Comparison of ENCODE assay signal across 10 cellular contexts in genomic region chr16:81738831-81739496, GRCh38. TPM values are rescaled to one million over a fixed set of nuclear protein-coding genes. Genes with fewer than 3 reads are reported as not detected.
DNase-seq lines count a peak whose midpoint lies in the region; ATAC-seq and TF ChIP-seq lines count a peak whose summit lies in the region.
"Had no signal": no experiment of that assay in that cellular context is flagged by ENCODE, and none has a peak within 500 bp of the region (broad histone marks: within the 10 kb centered on the region; RNA-seq: fewer than 3 reads in every experiment).

No MANE protein-coding gene starts in this region.

- no peak for TF ChIP-seq CTCF in OCI-LY7 (conservative IDR thresholded peaks at IDR 0.05; ENCODE audit: low read length)

- ATAC-seq in GM21447 (IDR thresholded peaks at IDR 0.05; ENCODE audit: unreplicated experiment) (peak; percentile 48), left colon (no peak), HG02571 (IDR thresholded peaks at IDR 0.05; ENCODE audit: unreplicated experiment) (no peak)

- no peaks in the 10 kb centered on the region for H3K9me2 ChIP-seq in OCI-LY7 (ENCODE audit: insufficient read depth, low read length)
- no peaks in the 10 kb centered on the region for H3K9me2 ChIP-seq in GM23248 (ENCODE audit: insufficient read depth)

- CTCF ChIA-PET in OCI-LY7 (lab: Charles Lee; ENCODE audit: unreplicated experiment): interaction anchor here (0.6 to 1.5 kb wide), 5 partner anchors 9 to 136 kb away, joined by 3 to 5 read pairs (median 3); no protein-coding TSS in a partner anchor

- intact Hi-C loops in OCI-LY7 (cut with micrococcal nuclease; ENCODE audit: unreplicated experiment): loop anchor here (1.0 to 10.0 kb wide), 10 partner anchors 46 to 734 kb away; partner anchors contain the start of genes ATMIN, C16orf46, CENPN and CMC2
- intact Hi-C loops in left colon (cut with DNase I, micrococcal nuclease): loop anchor here in 1 of 2 donors (10.0 kb wide), 1 partner anchor 534 kb away; no protein-coding TSS in a partner anchor

- DNase-seq in AML-193 (lab: John Stamatoyannopoulos, UW) (peak; percentile 84 to 85), OCI-LY7 (ENCODE audit: low spot score) (peak; percentile 93), left colon (peak; percentile 67 to 69), GM23248 (no peak), NCI-H510A treated with DMSO at 0.1 percent for 48 hours (lab: John Stamatoyannopoulos, UW) (no peak)
- no peak for DNase-seq in effector CD8-positive, alpha-beta T cell (lab: John Stamatoyannopoulos, UW)
- DNase-seq: activated gamma-delta T cell treated with Interleukin-2 at 50 U/mL for 16 hours had no signal

- no peak overlapping the region for H3K9ac ChIP-seq in GM23248

- H3K27ac ChIP-seq in OCI-LY7 (ENCODE audit: low read depth, low read length, poor library complexity, severe bottlenecking) (peak overlapping the region; percentile 89), GM23248 (no peak overlapping the region)
- H3K27ac ChIP-seq: SK-N-MC had no signal

- no peaks in the 10 kb centered on the region for H3F3A ChIP-seq in GM23248 (ENCODE audit: insufficient read depth)

- H3K9me3 ChIP-seq in OCI-LY7 (ENCODE audit: low read length): no peaks in the 10 kb centered on the region
- no peaks in the 10 kb centered on the region for H3K9me3 ChIP-seq in GM23248 (ENCODE audit: low read depth)

- H3K36me3 ChIP-seq in OCI-LY7 (ENCODE audit: insufficient read depth, low read length) (peaks cover 5% of the 10 kb centered on the region), GM23248 (ENCODE audit: low read depth) (no peaks in the 10 kb centered on the region)

- BruUV-seq in OCI-LY7 (replicated peaks; lab: Mats Ljungman, UMichigan): TSS peak; percentile 54

- 63 to 64% methylated on average over 17 to 18 of the region's 18 CpGs for WGBS in GM23248 (ENCODE audit: low coverage in 1 of 2, low lambda C conversion rate in 2 of 2, missing lambda C conversion rate in 2 of 2), 2 experiments

- peak overlapping the region; percentile 97 for H3K4me2 ChIP-seq in OCI-LY7 (ENCODE audit: low read length)
- no peak overlapping the region for H3K4me2 ChIP-seq in GM23248 (ENCODE audit: unreplicated experiment)

- H2AFZ ChIP-seq in OCI-LY7 (ENCODE audit: low read length) (peak overlapping the region; percentile 88; the same call in 1 of the 2 replicates), GM23248 (no peak overlapping the region)

- H3K4me1 ChIP-seq in OCI-LY7 (ENCODE audit: insufficient read depth, low read length, poor library complexity, severe bottlenecking) (peaks cover 52% of the 10 kb centered on the region), GM23248 (ENCODE audit: insufficient read depth) (no peaks in the 10 kb centered on the region)

- H3K4me3 ChIP-seq in OCI-LY7 (ENCODE audit: low read depth, low read length, poor library complexity, severe bottlenecking) (peak overlapping the region; percentile 71), GM23248 (no peak overlapping the region)
- H3K4me3 ChIP-seq: SK-N-MC had no signal

- H4K20me1 ChIP-seq in OCI-LY7 (ENCODE audit: insufficient read depth, low read length) (no peaks in the 10 kb centered on the region), GM23248 (ENCODE audit: insufficient read depth) (no peaks in the 10 kb centered on the region)

- in situ Hi-C loops in GM23248 (cut with MboI): loop anchor here (25.0 kb wide), 1 partner anchor 702 kb away; the partner anchor contains the start of gene ATMIN

- no peaks in the 10 kb centered on the region for H3K27me3 ChIP-seq in GM23248 (replicated peaks; ENCODE audit: insufficient read depth)

- POLR2A ChIA-PET in OCI-LY7 (lab: Charles Lee): interaction anchor here (0.6 to 4.1 kb wide), 12 partner anchors 10 to 305 kb away, joined by 3 to 26 read pairs (median 4); no protein-coding TSS in a partner anchor

- peaks cover 30% of the 10 kb centered on the region for H3K79me2 ChIP-seq in OCI-LY7 (ENCODE audit: insufficient read depth, low read depth, low read length)
- H3K79me2 ChIP-seq in GM23248 (ENCODE audit: insufficient read depth): no peaks in the 10 kb centered on the region

RNA-seq across cellular contexts. Expression of gene PLCG2, which starts 40.1 kb away (rescaled TPM):
- 196 and 198 TPM in 2 replicates for total RNA-seq in OCI-LY7 (2014; rRNA removed; shearing (Covaris generic))
- total RNA-seq in OCI-LY7 (2022) (464 and 485 TPM in 2 replicates), left colon (10 to 100 TPM; 16.7 to 20.0 TPM)
- not detected in 2 replicates for total RNA-seq in GM23248 (2014; rRNA removed; shearing (Covaris generic))
- polyA plus RNA-seq in GM23248 (2016; fragmentation: Nextera tagmentation; extraction: Ambion mirVana): 0.35 and 0.39 TPM in 2 replicates

Comparison
In these comparisons a context has a peak if more than half of its experiments do, and no peak if none do; other contexts are left out.
1. DNase-seq: peak in AML-193 (2 of 2), OCI-LY7 (single experiment) and left colon (2 of 2); none in GM23248 (single experiment), NCI-H510A treated with DMSO at 0.1 percent for 48 hours (single experiment) and effector CD8-positive, alpha-beta T cell (single experiment).
2. RNA of gene PLCG2, which starts 40.1 kb away (total RNA-seq): 196 to 485 TPM in OCI-LY7 and 16.7 to 20.0 TPM in left colon; not detected in GM23248; every median in the first group is over 10 times any median in the second.